ENCODE assay signal across 13 cellular contexts in genomic region chr6:116073765-116074450, GRCh38. TPM values are rescaled to one million over a fixed set of nuclear protein-coding genes. Genes with fewer than 3 reads are reported as not detected.
DNase-seq lines count a peak whose midpoint lies in the region; ATAC-seq, FAIRE-seq and TF ChIP-seq lines count a peak whose summit lies in the region.
"Had no signal": no experiment of that assay in that cellular context is flagged by ENCODE, and none has a peak within 500 bp of the region (broad histone marks: within the 10 kb centered on the region; RNA-seq: fewer than 3 reads in every experiment).

No MANE protein-coding gene starts in this region.

- H3K27me3 ChIP-seq in MG63: no peaks in the 10 kb centered on the region
- no peaks in the 10 kb centered on the region for H3K27me3 ChIP-seq in bronchial epithelial cell (ENCODE audit: control insufficient read depth, insufficient read depth, low read length)
- no peaks in the 10 kb centered on the region for H3K27me3 ChIP-seq in lung (ENCODE audit: control insufficient read depth, insufficient read depth)

- peaks cover 0 to 4% of the 10 kb centered on the region in 2 donors for H3K4me1 ChIP-seq in lung (ENCODE audit: control insufficient read depth in 2 of 2, insufficient read depth in 2 of 2, low read length in 2 of 2)

- ATAC-seq in lung (ENCODE audit: insufficient read depth, low FRiP score) (peak; percentile 47), GM18498 (IDR thresholded peaks at IDR 0.05; ENCODE audit: unreplicated experiment) (no peak)

- H3K9me3 ChIP-seq in MG63 (no peaks in the 10 kb centered on the region), lung (ENCODE audit: control insufficient read depth in 2 of 2, insufficient read depth in 1 of 2, low read length in 1 of 2) (no peaks in the 10 kb centered on the region)

- no peak for FAIRE-seq in bronchial epithelial cell (lab: Jason Lieb, UNC)

- no peak overlapping the region for H3K27ac ChIP-seq in lung (ENCODE audit: low read depth in 1 of 2, low read length in 1 of 2)

- H3K36me3 ChIP-seq in MG63 (no peaks in the 10 kb centered on the region), bronchial epithelial cell (ENCODE audit: control insufficient read depth, insufficient read depth, low read length) (no peaks in the 10 kb centered on the region), lung (ENCODE audit: control insufficient read depth in 2 of 2, insufficient read depth in 2 of 2, low read length in 2 of 2) (no peaks in the 10 kb centered on the region)

- TF ChIP-seq CTCF in bronchial epithelial cell (IDR thresholded peaks at IDR 0.05; ENCODE audit: insufficient read depth, low read length, severe bottlenecking) (no peak), lung (IDR thresholded peaks at IDR 0.05; ENCODE audit: control extremely low read depth, extremely low read depth) (no peak)

- H3K4me3 ChIP-seq in MG63 (no peak overlapping the region), bronchial epithelial cell (ENCODE audit: low read depth, low read length) (no peak overlapping the region), lung (no peak overlapping the region)

- DNase-seq in DMS53 treated with DMSO at 0.1 percent for 48 hours (lab: John Stamatoyannopoulos, UW; ENCODE audit: unreplicated experiment) (peak; percentile 64), MG63 (peak; percentile 19), bronchial epithelial cell (ENCODE audit: low read depth) (peak; percentile 94), lung (ENCODE audit: low spot score) (no peak), NCI-H1436 (lab: John Stamatoyannopoulos, UW) (no peak), HUDEP-2 (lab: John Stamatoyannopoulos, UW; ENCODE audit: unreplicated experiment in 76 of 76) (no peak), NCI-H510A (lab: John Stamatoyannopoulos, UW) (no peak)
- DNase-seq: caudate nucleus; CD8-positive, alpha-beta memory T cell; left ventricle myocardium superior; NCI-H510A treated with DMSO at 0.1 percent for 48 hours; stimulated activated CD4-positive, alpha-beta T cell treated with anti-CD3 and anti-CD28 coated beads, Interleukin-15, amount 100 ng/mL, for 24 hours had no signal

- 80 to 93% methylated on average over 2 of the region's 2 CpGs for WGBS in lung, 2 donors

RNA-seq across cellular contexts. Expression of gene FRK, which starts 13.2 kb away (rescaled TPM):
- total RNA-seq in MG63 (2014; rRNA removed; shearing (Covaris generic); ENCODE audit: low replicate concordance): 0.07 and 0.16 TPM in 2 replicates
- total RNA-seq in bronchial epithelial cell (1.3 and 3.1 TPM in 2 replicates), lung (10 to 100 TPM in 1 of 2 donors, 1 to 10 TPM in 1; 8.7 to 18.3 TPM)
- 1 to 10 TPM; 1.2 to 1.4 TPM for polyA plus RNA-seq in lung
- polyA plus RNA-seq: CD8-positive, alpha-beta memory T cell had no signal

RNA-seq across cellular contexts. Expression of gene NT5DC1, which starts 26.7 kb away (rescaled TPM):
- total RNA-seq in MG63 (2014; rRNA removed; shearing (Covaris generic); ENCODE audit: low replicate concordance): 5.2 and 12.8 TPM in 2 replicates
- total RNA-seq in bronchial epithelial cell (3.4 and 5.6 TPM in 2 replicates), lung (10 to 100 TPM; 24.6 to 49.0 TPM)
- polyA plus RNA-seq in lung: 10 to 100 TPM in 1 of 2 donors, 1 to 10 TPM in 1; 8.6 to 19.6 TPM

RNA-seq across cellular contexts. Expression of gene COL10A1, which starts 52.0 kb away (rescaled TPM):
- total RNA-seq in MG63 (2014; rRNA removed; shearing (Covaris generic); ENCODE audit: low replicate concordance): not detected in 2 replicates
- total RNA-seq in bronchial epithelial cell: not detected in 2 replicates
- under 1 TPM in 1 of 2 donors, not detected in 1; 0.28 TPM for total RNA-seq in lung
- not detected for polyA plus RNA-seq in lung
- total RNA-seq: CD8-positive, alpha-beta memory T cell; left ventricle myocardium superior had no signal
- polyA plus RNA-seq: CD8-positive, alpha-beta memory T cell had no signal

Comparison
In these comparisons a context has a peak if more than half of its experiments do, and no peak if none do; other contexts are left out.
1. DNase-seq: peak in DMS53 treated with DMSO at 0.1 percent for 48 hours (single experiment), MG63 (single experiment) and bronchial epithelial cell (single experiment); none in lung (single experiment), NCI-H1436 (single experiment), HUDEP-2 (0 of 76) and NCI-H510A (single experiment).